Comparison of ENCODE assay signal across 6 cellular contexts in genomic region chr10:90650858-90651257, GRCh38.
"Had no signal": no experiment of that assay in that cellular context is flagged by ENCODE, and none has a peak within 500 bp of the region (broad histone marks: within the 10 kb centered on the region; RNA-seq: fewer than 3 reads in every experiment).

No MANE protein-coding gene starts in this region.

- H3K4me3 Mint-ChIP-seq: IgD-negative memory B cell had no signal

- H3K4me1 Mint-ChIP-seq: IgD-negative memory B cell had no signal

- DNase-seq: IMR-90, KBM-7 had no signal

- H3K27ac Mint-ChIP-seq: IgD-negative memory B cell had no signal

- H3K36me3 Mint-ChIP-seq: IgD-negative memory B cell had no signal

- ATAC-seq: HepG2, K562 had no signal

- H3K27ac ChIP-seq: HL-60 had no signal

- H3K4me3 ChIP-seq: K562 had no signal
